Comparison of ENCODE assay signal across 12 cellular contexts in genomic region chr1:39110882-39111281, GRCh38.
DNase-seq lines count a peak whose midpoint lies in the region; ATAC-seq and TF ChIP-seq lines count a peak whose summit lies in the region.
"Had no signal": no experiment of that assay in that cellular context is flagged by ENCODE, and none has a peak within 500 bp of the region (broad histone marks: within the 10 kb centered on the region; RNA-seq: fewer than 3 reads in every experiment).

No MANE protein-coding gene starts in this region.

- peak; percentile 21 for ATAC-seq in thoracic aorta (ENCODE audit: insufficient number of reproducible peaks, low FRiP score, low read depth)

- H3K4me1 ChIP-seq in breast epithelium (peaks cover 8 to 18% of the 10 kb centered on the region in 2 donors), thoracic aorta (ENCODE audit: control insufficient read depth in 1 of 2, low read depth in 2 of 2) (peaks cover 45 to 72% of the 10 kb centered on the region in 2 donors)

- H3K4me3 ChIP-seq in breast epithelium (no peak overlapping the region), thoracic aorta (peak overlapping the region; percentile 19), H7 (ENCODE audit: insufficient read depth, low read depth, low read length) (no peak overlapping the region)

- H3K9me3 ChIP-seq in breast epithelium (no peaks in the 10 kb centered on the region), thoracic aorta (no peaks in the 10 kb centered on the region)

- H3K36me3 ChIP-seq in breast epithelium, result no peaks in the 10 kb centered on the region
- H3K36me3 ChIP-seq in thoracic aorta, result no peaks in the 10 kb centered on the region
- H3K36me3 ChIP-seq in H7 (replicated peaks; ENCODE audit: control insufficient read depth, insufficient read depth, low read length), result no peaks in the 10 kb centered on the region

- DNase-seq in HT1080 (ENCODE audit: low read depth) (peak; percentile 32), breast epithelium (ENCODE audit: low spot score in 2 of 2) (no peak), kidney tubule cell (ENCODE audit: low spot score) (peak; percentile 54), thoracic aorta (ENCODE audit: low spot score) (no peak), NCI-H1436 (lab: John Stamatoyannopoulos, UW) (no peak), H7 (no peak)
- DNase-seq in stimulated activated CD4-positive, alpha-beta T cell treated with anti-CD3 and anti-CD28 coated beads, Interleukin-15, amount 100 ng/mL, for 24 hours, result no peak
- no peak for DNase-seq in activated CD4-positive, alpha-beta T cell treated with anti-CD3 and anti-CD28 coated beads for 4 hours
- DNase-seq: activated T-cell treated with anti-CD3 and anti-CD28 coated beads, Interleukin-2, amount 50 U/mL, for 24 hours; cortex of kidney; NCI-H1092; T-helper 9 cell had no signal

- TF ChIP-seq CTCF in breast epithelium (IDR thresholded peaks at IDR 0.05) (no peak), thoracic aorta (IDR thresholded peaks at IDR 0.05) (no peak)

- H3K27me3 ChIP-seq in breast epithelium (no peaks in the 10 kb centered on the region), thoracic aorta (replicated peaks; ENCODE audit: insufficient read depth) (no peaks in the 10 kb centered on the region), H7 (ENCODE audit: control insufficient read depth, insufficient read depth, low read length) (no peaks in the 10 kb centered on the region)

- H3K27ac ChIP-seq in breast epithelium (peak overlapping the region; percentile 76 to 88), thoracic aorta (peak overlapping the region; percentile 87 to 95)

- intact Hi-C loops in breast epithelium (cut with DNase I; ENCODE audit: low total_unique reads), result no loop called here

- no peak for TF ChIP-seq POLR2A in breast epithelium (IDR thresholded peaks at IDR 0.05)

Comparison
In these comparisons a context has a peak if more than half of its experiments do, and no peak if none do; other contexts are left out.
1. DNase-seq: peak in HT1080 (single experiment) and kidney tubule cell (single experiment); none in breast epithelium (0 of 2), thoracic aorta (single experiment), NCI-H1436 (single experiment), stimulated activated CD4-positive, alpha-beta T cell treated with anti-CD3 and anti-CD28 coated beads, Interleukin-15, amount 100 ng/mL, for 24 hours (single experiment), activated CD4-positive, alpha-beta T cell treated with anti-CD3 and anti-CD28 coated beads for 4 hours (0 of 2) and H7 (single experiment).